Comparison of ENCODE assay signal across 32 cellular contexts in genomic region chrX:1700757-1701156, GRCh38.
"Had no signal": no experiment of that assay in that cellular context is flagged by ENCODE, and none has a peak within 500 bp of the region (broad histone marks: within the 10 kb centered on the region; RNA-seq: fewer than 3 reads in every experiment).

No MANE protein-coding gene starts in this region.

- H3K27me3 Mint-ChIP-seq: activated CD4-positive, alpha-beta T cell treated with anti-CD3 and anti-CD28 coated beads, Interleukin-2, amount 10 ng/mL, durations not matched to agents 7 days and 5 days; activated CD8-positive, alpha-beta memory T cell treated with anti-CD3 and anti-CD28 coated beads, Interleukin-2, amount 10 ng/mL, durations not matched to agents 7 days and 5 days; memory B cell; naive thymus-derived CD8-positive, alpha-beta T cell; type B pancreatic cell had no signal

- H3K27ac ChIP-seq: adrenal gland, body of pancreas, esophagus squamous epithelium, heart right ventricle, pancreas, prostate gland, skin epidermis, testis, vagina had no signal

- H3K4me1 ChIP-seq: adrenal gland, body of pancreas, esophagus squamous epithelium, heart right ventricle, pancreas, prostate gland, testis, vagina had no signal

- H3K4me1 Mint-ChIP-seq: activated CD4-positive, alpha-beta T cell treated with anti-CD3 and anti-CD28 coated beads, Interleukin-2, amount 10 ng/mL, durations not matched to agents 7 days and 5 days; activated CD8-positive, alpha-beta memory T cell treated with anti-CD3 and anti-CD28 coated beads, Interleukin-2, amount 10 ng/mL, durations not matched to agents 7 days and 5 days; memory B cell; neural crest cell had no signal

- ATAC-seq: activated CD8-positive, alpha-beta memory T cell treated with anti-CD3 and anti-CD28 coated beads, Interleukin-2, amount 10 ng/mL, durations not matched to agents 7 days and 5 days; activated CD8-positive, alpha-beta T cell treated with anti-CD3 and anti-CD28 coated beads, Interleukin-2, amount 10 ng/mL, durations not matched to agents 7 days and 5 days; activated naive CD4-positive, alpha-beta T cell treated with anti-CD3 and anti-CD28 coated beads, Interleukin-2, amount 50 U/mL, for 72 hours; body of pancreas; heart right ventricle; naive thymus-derived CD8-positive, alpha-beta T cell; pancreas; sciatic nerve; stimulated activated naive CD8-positive, alpha-beta T cell treated with anti-CD3 and anti-CD28 coated beads, Interleukin-15, Interleukin-2, amounts not matched to agents 100 U/mL and 50 U/mL, for 24 hours had no signal

- H3K4me3 ChIP-seq: adrenal gland, body of pancreas, esophagus squamous epithelium, heart right ventricle, pancreas, prostate gland, skin epidermis, testis, vagina had no signal

- H3K27ac Mint-ChIP-seq: activated CD4-positive, alpha-beta T cell treated with anti-CD3 and anti-CD28 coated beads, Interleukin-2, amount 10 ng/mL, durations not matched to agents 7 days and 5 days; activated CD8-positive, alpha-beta memory T cell treated with anti-CD3 and anti-CD28 coated beads, Interleukin-2, amount 10 ng/mL, durations not matched to agents 7 days and 5 days; activated CD8-positive, alpha-beta T cell treated with anti-CD3 and anti-CD28 coated beads, Interleukin-2, amount 10 ng/mL, durations not matched to agents 7 days and 5 days; activated naive CD4-positive, alpha-beta T cell treated with anti-CD3 and anti-CD28 coated beads, Interleukin-2, amount 50 U/mL, for 72 hours; memory B cell; type B pancreatic cell had no signal

- H3K4me3 Mint-ChIP-seq: activated CD4-positive, alpha-beta T cell treated with anti-CD3 and anti-CD28 coated beads, Interleukin-2, amount 10 ng/mL, durations not matched to agents 7 days and 5 days; activated CD8-positive, alpha-beta memory T cell treated with anti-CD3 and anti-CD28 coated beads, Interleukin-2, amount 10 ng/mL, durations not matched to agents 7 days and 5 days; activated CD8-positive, alpha-beta T cell treated with anti-CD3 and anti-CD28 coated beads, Interleukin-2, amount 10 ng/mL, durations not matched to agents 7 days and 5 days; memory B cell; naive thymus-derived CD8-positive, alpha-beta T cell; neural crest cell; type B pancreatic cell had no signal

- H3K36me3 Mint-ChIP-seq: type B pancreatic cell had no signal

- H3K27me3 ChIP-seq: adrenal gland, body of pancreas, esophagus squamous epithelium, heart right ventricle, pancreas, testis, vagina had no signal

- H3K36me3 ChIP-seq: adrenal gland, esophagus squamous epithelium, heart right ventricle, pancreas, prostate gland, vagina had no signal

- DNase-seq: activated CD4-positive, alpha-beta T cell treated with anti-CD3 and anti-CD28 coated beads, Interleukin-2, amount 10 ng/mL, durations not matched to agents 7 days and 5 days; activated CD4-positive, CD25-positive, alpha-beta regulatory T cell treated with anti-CD3 and anti-CD28 coated beads, Interleukin-2, amount 50 U/mL, for 72 hours; activated CD8-positive, alpha-beta memory T cell treated with anti-CD3 and anti-CD28 coated beads, Interleukin-2, amount 10 ng/mL, durations not matched to agents 7 days and 5 days; activated CD8-positive, alpha-beta T cell treated with anti-CD3 and anti-CD28 coated beads, Interleukin-2, amount 10 ng/mL, durations not matched to agents 7 days and 5 days; activated naive CD4-positive, alpha-beta T cell; activated T-cell treated with anti-CD3 and anti-CD28 coated beads, Interleukin-2, amount 50 U/mL, for 48 hours; aorta; body of pancreas; dermis blood vessel endothelial cell; effector CD4-positive, alpha-beta T cell; esophagus squamous epithelium; foreskin melanocyte; heart right ventricle; midbrain; naive thymus-derived CD8-positive, alpha-beta T cell; nucleus accumbens; pancreas; retina; stimulated activated CD4-positive, alpha-beta T cell treated with anti-CD3 and anti-CD28 coated beads, Interleukin-12 subunit alpha, Interleukin-12 subunit beta, amount 100 ng/mL, for 4 hours; stimulated activated CD4-positive, alpha-beta T cell treated with anti-CD3 and anti-CD28 coated beads, Interleukin-4, amount 100 ng/mL, for 1 hour; stimulated activated naive CD8-positive, alpha-beta T cell treated with anti-CD3 and anti-CD28 coated beads, Interleukin-15, Interleukin-2, amounts not matched to agents 100 U/mL and 50 U/mL, for 24 hours; T1000; testis had no signal

- H3K9me3 ChIP-seq: adrenal gland, body of pancreas, esophagus squamous epithelium, pancreas, prostate gland, testis, vagina had no signal
